In the genomic region with DNA sequence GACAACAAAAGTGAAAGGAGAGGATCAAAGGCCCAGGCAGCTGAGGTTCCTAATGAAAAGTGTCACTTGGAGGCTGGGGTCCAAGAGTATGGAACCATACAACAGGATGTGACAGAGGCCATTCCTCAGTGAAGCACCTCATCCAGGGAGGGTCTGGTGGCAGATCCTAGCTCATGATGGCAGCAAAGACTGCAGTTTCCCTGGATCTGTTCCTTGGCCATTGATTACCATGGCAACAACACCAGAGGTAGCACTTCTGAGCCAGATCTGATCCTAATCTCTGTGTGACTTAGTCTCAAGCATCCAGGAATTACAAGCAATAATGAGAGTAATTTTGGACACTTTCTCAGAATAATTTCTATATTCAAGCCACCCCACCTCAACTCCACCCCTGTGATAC, we compare ENCODE assay signal across 23 cellular contexts. TPM values are rescaled to one million over a fixed set of nuclear protein-coding genes. Genes with fewer than 3 reads are reported as not detected.
DNase-seq lines count a peak whose midpoint lies in the region; ATAC-seq and TF ChIP-seq lines count a peak whose summit lies in the region.
"Had no signal": no experiment of that assay in that cellular context is flagged by ENCODE, and none has a peak within 500 bp of the region (broad histone marks: within the 10 kb centered on the region; RNA-seq: fewer than 3 reads in every experiment).

No MANE protein-coding gene starts in this region.

- DNase-seq in DMS53 (lab: John Stamatoyannopoulos, UW): peak; percentile 48
- DNase-seq in DMS53 treated with DMSO at 0.1 percent for 48 hours (lab: John Stamatoyannopoulos, UW; ENCODE audit: unreplicated experiment): no peak
- peak; percentile 44 for DNase-seq in cerebellum (ENCODE audit: low spot score)
- peak; percentile 73 for DNase-seq in neural progenitor cell (ENCODE audit: low spot score)
- no peak for DNase-seq in NCI-H146 treated with DMSO at 0.1 percent for 48 hours (lab: John Stamatoyannopoulos, UW; ENCODE audit: unreplicated experiment)
- DNase-seq in stimulated activated CD4-positive, alpha-beta T cell treated with anti-CD3 and anti-CD28 coated beads, Interleukin-4, amount 100 ng/mL, for 1 hour: no peak
- DNase-seq: 8988T; activated CD8-positive, alpha-beta T cell treated with anti-CD3 and anti-CD28 coated beads for 36 hours; activated naive CD8-positive, alpha-beta T cell treated with anti-CD3 and anti-CD28 coated beads for 36 hours; activated T-cell treated with anti-CD3 and anti-CD28 coated beads, Interleukin-2, amount 50 U/mL, for 72 hours; EL; left colon; NCI-H2029; NCI-H774 had no signal

- H3K4me2 ChIP-seq in neural progenitor cell: no peak overlapping the region
- H3K4me2 ChIP-seq: smooth muscle cell had no signal

- peaks cover 3% of the 10 kb centered on the region for H3K27me3 Mint-ChIP-seq in neural progenitor cell (ENCODE audit: insufficient read depth, low read depth)
- H3K27me3 Mint-ChIP-seq: activated CD8-positive, alpha-beta T cell treated with anti-CD3 and anti-CD28 coated beads for 36 hours; activated naive CD8-positive, alpha-beta T cell treated with anti-CD3 and anti-CD28 coated beads for 36 hours had no signal

- no peaks in the 10 kb centered on the region for H3K9me3 Mint-ChIP-seq in neural progenitor cell
- H3K9me3 Mint-ChIP-seq: activated CD8-positive, alpha-beta T cell treated with anti-CD3 and anti-CD28 coated beads for 36 hours; activated naive CD8-positive, alpha-beta T cell treated with anti-CD3 and anti-CD28 coated beads for 36 hours; activated T-cell treated with anti-CD3 and anti-CD28 coated beads, Interleukin-2, amount 50 U/mL, for 72 hours; CD14-positive monocyte had no signal

- no peak overlapping the region for H3K4me3 Mint-ChIP-seq in neural progenitor cell
- H3K4me3 Mint-ChIP-seq: activated CD8-positive, alpha-beta T cell treated with anti-CD3 and anti-CD28 coated beads for 36 hours; activated naive CD8-positive, alpha-beta T cell treated with anti-CD3 and anti-CD28 coated beads for 36 hours; activated T-cell treated with anti-CD3 and anti-CD28 coated beads, Interleukin-2, amount 50 U/mL, for 72 hours; CD14-positive monocyte had no signal

- no peaks in the 10 kb centered on the region for H3K9me3 ChIP-seq in neural progenitor cell (ENCODE audit: low read depth)
- H3K9me3 ChIP-seq: tibial nerve had no signal

- peaks cover 9% of the 10 kb centered on the region for H3K4me1 ChIP-seq in neural progenitor cell

- H3K79me2 ChIP-seq in neural progenitor cell (ENCODE audit: low read depth): no peaks in the 10 kb centered on the region

- H4K20me1 ChIP-seq in neural progenitor cell (ENCODE audit: low read depth): no peaks in the 10 kb centered on the region

- H3K36me3 Mint-ChIP-seq in neural progenitor cell: no peaks in the 10 kb centered on the region
- H3K36me3 Mint-ChIP-seq: activated naive CD8-positive, alpha-beta T cell treated with anti-CD3 and anti-CD28 coated beads for 36 hours; CD14-positive monocyte had no signal

- no peak overlapping the region for H3K9ac ChIP-seq in neural progenitor cell

- H3F3A ChIP-seq in neural progenitor cell (ENCODE audit: low read depth): no peaks in the 10 kb centered on the region

- TF ChIP-seq EP300 in Ishikawa (IDR thresholded peaks at IDR 0.05; ENCODE audit: borderline replicate concordance): no peak

- no peak overlapping the region for H3K27ac ChIP-seq in neural progenitor cell
- H3K27ac ChIP-seq: tibial nerve, VCaP had no signal

- ATAC-seq in HG03571 (IDR thresholded peaks at IDR 0.05; ENCODE audit: unreplicated experiment): no peak
- ATAC-seq: activated CD8-positive, alpha-beta T cell treated with anti-CD3 and anti-CD28 coated beads for 36 hours; activated T-cell treated with anti-CD3 and anti-CD28 coated beads, Interleukin-2, amount 50 U/mL, for 72 hours; left colon had no signal

- peak overlapping the region; percentile 22 for H2AFZ ChIP-seq in neural progenitor cell (replicated peaks)

- H3K4me3 ChIP-seq in neural progenitor cell: no peak overlapping the region
- H3K4me3 ChIP-seq: smooth muscle cell, tibial nerve had no signal

- peak; percentile 52 for TF ChIP-seq RAD21 in Ishikawa (IDR thresholded peaks at IDR 0.05; ENCODE audit: low read depth)

- no peak overlapping the region for H3K27ac Mint-ChIP-seq in neural progenitor cell
- H3K27ac Mint-ChIP-seq: activated CD8-positive, alpha-beta T cell treated with anti-CD3 and anti-CD28 coated beads for 36 hours; activated naive CD8-positive, alpha-beta T cell treated with anti-CD3 and anti-CD28 coated beads for 36 hours; activated T-cell treated with anti-CD3 and anti-CD28 coated beads, Interleukin-2, amount 50 U/mL, for 72 hours; CD14-positive monocyte; progenitor cell of endocrine pancreas had no signal

- peaks cover 6% of the 10 kb centered on the region for H3K4me1 Mint-ChIP-seq in neural progenitor cell
- H3K4me1 Mint-ChIP-seq: activated naive CD8-positive, alpha-beta T cell treated with anti-CD3 and anti-CD28 coated beads for 36 hours had no signal

- H3K27me3 ChIP-seq in neural progenitor cell: no peaks in the 10 kb centered on the region
- H3K27me3 ChIP-seq: tibial nerve had no signal

- H3K36me3 ChIP-seq in neural progenitor cell: no peaks in the 10 kb centered on the region
- H3K36me3 ChIP-seq: tibial nerve had no signal

- peak; percentile 41 for TF ChIP-seq CTCF in neural progenitor cell (IDR thresholded peaks at IDR 0.05)

TF ChIP-seq in Ishikawa, 13 proteins besides CTCF, POLR2A, EP300 and RAD21:
- TF ChIP-seq, protein P1, sequence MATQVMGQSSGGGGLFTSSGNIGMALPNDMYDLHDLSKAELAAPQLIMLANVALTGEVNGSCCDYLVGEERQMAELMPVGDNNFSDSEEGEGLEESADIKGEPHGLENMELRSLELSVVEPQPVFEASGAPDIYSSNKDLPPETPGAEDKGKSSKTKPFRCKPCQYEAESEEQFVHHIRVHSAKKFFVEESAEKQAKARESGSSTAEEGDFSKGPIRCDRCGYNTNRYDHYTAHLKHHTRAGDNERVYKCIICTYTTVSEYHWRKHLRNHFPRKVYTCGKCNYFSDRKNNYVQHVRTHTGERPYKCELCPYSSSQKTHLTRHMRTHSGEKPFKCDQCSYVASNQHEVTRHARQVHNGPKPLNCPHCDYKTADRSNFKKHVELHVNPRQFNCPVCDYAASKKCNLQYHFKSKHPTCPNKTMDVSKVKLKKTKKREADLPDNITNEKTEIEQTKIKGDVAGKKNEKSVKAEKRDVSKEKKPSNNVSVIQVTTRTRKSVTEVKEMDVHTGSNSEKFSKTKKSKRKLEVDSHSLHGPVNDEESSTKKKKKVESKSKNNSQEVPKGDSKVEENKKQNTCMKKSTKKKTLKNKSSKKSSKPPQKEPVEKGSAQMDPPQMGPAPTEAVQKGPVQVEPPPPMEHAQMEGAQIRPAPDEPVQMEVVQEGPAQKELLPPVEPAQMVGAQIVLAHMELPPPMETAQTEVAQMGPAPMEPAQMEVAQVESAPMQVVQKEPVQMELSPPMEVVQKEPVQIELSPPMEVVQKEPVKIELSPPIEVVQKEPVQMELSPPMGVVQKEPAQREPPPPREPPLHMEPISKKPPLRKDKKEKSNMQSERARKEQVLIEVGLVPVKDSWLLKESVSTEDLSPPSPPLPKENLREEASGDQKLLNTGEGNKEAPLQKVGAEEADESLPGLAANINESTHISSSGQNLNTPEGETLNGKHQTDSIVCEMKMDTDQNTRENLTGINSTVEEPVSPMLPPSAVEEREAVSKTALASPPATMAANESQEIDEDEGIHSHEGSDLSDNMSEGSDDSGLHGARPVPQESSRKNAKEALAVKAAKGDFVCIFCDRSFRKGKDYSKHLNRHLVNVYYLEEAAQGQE (IDR thresholded peaks at IDR 0.05; ENCODE audit: low read depth): no peak
- TF ChIP-seq, protein P2, sequence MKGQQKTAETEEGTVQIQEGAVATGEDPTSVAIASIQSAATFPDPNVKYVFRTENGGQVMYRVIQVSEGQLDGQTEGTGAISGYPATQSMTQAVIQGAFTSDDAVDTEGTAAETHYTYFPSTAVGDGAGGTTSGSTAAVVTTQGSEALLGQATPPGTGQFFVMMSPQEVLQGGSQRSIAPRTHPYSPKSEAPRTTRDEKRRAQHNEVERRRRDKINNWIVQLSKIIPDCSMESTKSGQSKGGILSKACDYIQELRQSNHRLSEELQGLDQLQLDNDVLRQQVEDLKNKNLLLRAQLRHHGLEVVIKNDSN (IDR thresholded peaks at IDR 0.05): no peak

RNA-seq across cellular contexts. Expression of a gene that starts 12.9 kb away (rescaled TPM):
- total RNA-seq in cerebellum (0.18 TPM), neural progenitor cell (ENCODE audit: low replicate concordance) (not detected in 2 replicates)
- total RNA-seq: activated CD8-positive, alpha-beta T cell treated with anti-CD3 and anti-CD28 coated beads for 36 hours; activated naive CD8-positive, alpha-beta T cell treated with anti-CD3 and anti-CD28 coated beads for 36 hours; activated T-cell treated with anti-CD3 and anti-CD28 coated beads, Interleukin-2, amount 50 U/mL, for 72 hours; HT1080; myocyte; progenitor cell of endocrine pancreas; smooth muscle cell had no signal

RNA-seq across cellular contexts. Expression of a gene that starts 37.6 kb away (rescaled TPM):
- total RNA-seq in cerebellum (32.3 TPM), neural progenitor cell (ENCODE audit: low replicate concordance) (48.5 and 74.7 TPM in 2 replicates)

RNA-seq across cellular contexts. Expression of a gene that starts 37.6 kb away (rescaled TPM):
- total RNA-seq in cerebellum (39.0 TPM), neural progenitor cell (ENCODE audit: low replicate concordance) (52.1 and 75.2 TPM in 2 replicates)

Comparison
In these comparisons a context has a peak if more than half of its experiments do, and no peak if none do; other contexts are left out.
1. DNase-seq: peak in DMS53 (single experiment), cerebellum (single experiment) and neural progenitor cell (single experiment); none in DMS53 treated with DMSO at 0.1 percent for 48 hours (single experiment), NCI-H146 treated with DMSO at 0.1 percent for 48 hours (single experiment) and stimulated activated CD4-positive, alpha-beta T cell treated with anti-CD3 and anti-CD28 coated beads, Interleukin-4, amount 100 ng/mL, for 1 hour (single experiment).